Comparison of ENCODE assay signal across 24 cellular contexts in genomic region chrX:107445146-107445545, GRCh38. TPM values are rescaled to one million over a fixed set of nuclear protein-coding genes. Genes with fewer than 3 reads are reported as not detected.
"Had no signal": no experiment of that assay in that cellular context is flagged by ENCODE, and none has a peak within 500 bp of the region (broad histone marks: within the 10 kb centered on the region; RNA-seq: fewer than 3 reads in every experiment).

No MANE protein-coding gene starts in this region.

- H3K4me3 ChIP-seq: cardiac muscle cell, PC-9 had no signal

- DNase-seq: activated CD4-positive, alpha-beta memory T cell treated with anti-CD3 and anti-CD28 coated beads for 36 hours; activated CD4-positive, alpha-beta T cell treated with anti-CD3 and anti-CD28 coated beads, Interleukin-2, amount 10 ng/mL, durations not matched to agents 7 days and 5 days; activated CD4-positive, CD25-positive, alpha-beta regulatory T cell; activated gamma-delta T cell treated with Interleukin-2 at 50 U/mL for 16 hours; activated naive CD4-positive, alpha-beta T cell treated with anti-CD3 and anti-CD28 coated beads, Interleukin-2, amount 10 ng/mL, durations not matched to agents 7 days and 5 days; activated naive CD8-positive, alpha-beta T cell treated with anti-CD3 and anti-CD28 coated beads for 36 hours; activated T-cell treated with anti-CD3 and anti-CD28 coated beads for 4 hours; activated T-cell treated with anti-CD3 and anti-CD28 coated beads, Interleukin-2, amount 50 U/mL, for 48 hours; brain microvascular endothelial cell; NCI-H1092; NCI-H1930; NCI-H526; PC-9; SIG-M5; T-cell; T-helper 2 cell; T1000 had no signal

- ATAC-seq: activated T-helper 17 cell treated with anti-CD3 and anti-CD28 coated beads, Interleukin-2, amount 50 U/mL, for 72 hours; T-cell had no signal

- H3K36me3 ChIP-seq: brain microvascular endothelial cell, cardiac muscle cell had no signal

- H3K27ac ChIP-seq: brain microvascular endothelial cell, cardiac muscle cell, KMS-11, PC-9, VCaP had no signal

RNA-seq across cellular contexts. Expression of gene FRMPD3, which starts 4.3 kb away (rescaled TPM):
- total RNA-seq: activated CD4-positive, alpha-beta memory T cell treated with anti-CD3 and anti-CD28 coated beads for 36 hours; activated CD4-positive, alpha-beta T cell treated with anti-CD3 and anti-CD28 coated beads, Interleukin-2, amount 10 ng/mL, durations not matched to agents 7 days and 5 days; activated CD8-positive, alpha-beta memory T cell treated with anti-CD3 and anti-CD28 coated beads for 36 hours; activated naive CD8-positive, alpha-beta T cell treated with anti-CD3 and anti-CD28 coated beads for 36 hours; activated T-helper 17 cell treated with anti-CD3 and anti-CD28 coated beads, Interleukin-2, amount 50 U/mL, for 72 hours; MCF 10A; NCI-H460 had no signal
